1 cellular context compared by ENCODE assay signal in the genomic region with DNA sequence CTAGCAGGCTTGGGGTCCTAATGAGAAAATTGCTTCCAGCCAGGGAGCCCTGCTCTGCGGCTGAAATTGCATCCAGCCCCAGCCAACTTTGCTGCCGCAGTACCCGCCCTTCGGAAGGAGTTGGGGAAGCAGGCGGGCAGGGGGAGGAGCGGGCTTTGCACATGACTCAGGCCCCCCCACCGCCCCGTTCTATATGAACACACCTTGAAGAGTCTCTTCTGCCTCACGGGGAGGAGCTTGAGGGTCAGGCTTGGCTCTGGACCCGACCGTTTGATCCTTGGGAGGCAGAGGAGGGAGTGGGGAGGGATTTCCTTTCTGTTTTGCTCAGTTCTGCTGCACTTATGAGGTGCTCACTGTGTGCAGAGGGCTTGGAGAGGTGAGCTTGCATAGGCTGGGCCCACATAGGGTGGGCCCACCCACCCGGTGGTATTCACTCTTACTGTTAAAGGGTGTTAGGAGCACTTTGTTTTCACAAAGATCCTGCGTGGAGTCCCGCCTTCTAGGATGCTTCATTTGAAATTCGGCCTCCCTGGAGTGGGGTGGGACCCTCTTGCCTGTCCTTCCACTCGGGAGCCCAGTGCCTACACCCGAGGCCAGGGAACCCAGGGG.
TF ChIP-seq lines count a peak whose summit lies in the region.

No MANE protein-coding gene starts in this region.

TF ChIP-seq in HepG2, 621 proteins besides CTCF, POLR2A, EP300 and RAD21:
- TF ChIP-seq, protein P1, sequence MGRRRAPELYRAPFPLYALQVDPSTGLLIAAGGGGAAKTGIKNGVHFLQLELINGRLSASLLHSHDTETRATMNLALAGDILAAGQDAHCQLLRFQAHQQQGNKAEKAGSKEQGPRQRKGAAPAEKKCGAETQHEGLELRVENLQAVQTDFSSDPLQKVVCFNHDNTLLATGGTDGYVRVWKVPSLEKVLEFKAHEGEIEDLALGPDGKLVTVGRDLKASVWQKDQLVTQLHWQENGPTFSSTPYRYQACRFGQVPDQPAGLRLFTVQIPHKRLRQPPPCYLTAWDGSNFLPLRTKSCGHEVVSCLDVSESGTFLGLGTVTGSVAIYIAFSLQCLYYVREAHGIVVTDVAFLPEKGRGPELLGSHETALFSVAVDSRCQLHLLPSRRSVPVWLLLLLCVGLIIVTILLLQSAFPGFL (CRISPR knock-in tag; IDR thresholded peaks at IDR 0.05), result no peak
- TF ChIP-seq, protein P2, sequence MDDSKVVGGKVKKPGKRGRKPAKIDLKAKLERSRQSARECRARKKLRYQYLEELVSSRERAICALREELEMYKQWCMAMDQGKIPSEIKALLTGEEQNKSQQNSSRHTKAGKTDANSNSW (CRISPR knock-in tag; IDR thresholded peaks at IDR 0.05; ENCODE audit: borderline replicate concordance), result no peak
- no peak for TF ChIP-seq FOXA3 (CRISPR knock-in tag; IDR thresholded peaks at IDR 0.05)
- no peak for TF ChIP-seq GLI4 (CRISPR knock-in tag; IDR thresholded peaks at IDR 0.05; ENCODE audit: borderline replicate concordance)
- no peak for TF ChIP-seq PCBP2 (optimal IDR thresholded peaks at IDR 0.05; ENCODE audit: low read depth, low read length, poor library complexity, severe bottlenecking)
- TF ChIP-seq SRF (IDR thresholded peaks at IDR 0.05; ENCODE audit: low read depth, low read length), result no peak
- TF ChIP-seq ATM (IDR thresholded peaks at IDR 0.05; ENCODE audit: borderline replicate concordance), result no peak
